ENCODE assay signal across 8 cellular contexts in the genomic region with DNA sequence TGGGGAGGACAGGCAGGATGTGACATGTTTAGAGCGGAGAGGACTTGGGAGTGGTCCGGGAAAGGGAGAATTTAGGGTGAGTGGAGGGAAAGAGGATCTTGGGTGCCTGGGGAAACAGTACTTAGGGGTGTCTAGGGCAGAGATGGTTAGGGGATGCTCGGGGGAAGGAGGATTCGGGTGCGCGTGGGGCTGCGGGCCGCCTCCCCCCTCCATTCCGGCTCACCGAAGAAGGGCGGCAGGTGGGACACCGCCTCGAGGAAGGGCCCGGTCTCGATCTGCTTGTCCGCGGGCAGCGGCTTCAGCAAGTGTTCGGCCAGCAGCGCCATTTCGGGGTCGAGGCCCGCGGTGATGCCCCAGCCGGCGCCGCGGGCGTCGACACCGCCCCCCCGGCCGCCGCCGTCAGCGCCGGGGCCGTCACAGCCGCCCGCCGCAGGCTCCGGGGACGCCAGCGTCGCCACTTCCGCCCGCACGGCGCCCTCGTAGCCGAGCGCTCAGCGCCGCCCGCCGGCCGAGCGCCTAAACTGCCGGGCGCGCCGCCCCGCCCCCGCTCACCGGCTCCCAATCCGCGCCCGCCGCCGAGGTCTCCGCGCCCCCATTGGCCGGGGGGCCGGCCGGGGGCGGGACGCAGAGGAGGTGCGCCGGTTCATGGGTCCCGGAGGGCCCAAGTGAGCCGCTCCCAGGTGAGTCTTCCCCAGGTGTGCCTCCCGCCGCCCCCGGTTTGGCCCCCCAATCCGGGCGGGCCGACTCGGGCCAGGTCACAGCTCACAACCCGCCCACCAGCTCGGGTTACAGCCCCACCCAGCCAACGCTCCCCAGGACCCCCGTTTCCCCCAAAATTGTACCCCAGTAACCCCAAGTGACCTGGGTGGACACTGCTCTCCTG. TPM values are rescaled to one million over a fixed set of nuclear protein-coding genes. Genes with fewer than 3 reads are reported as not detected.
DNase-seq lines count a peak whose midpoint lies in the region; ATAC-seq and TF ChIP-seq lines count a peak whose summit lies in the region.

A gene with protein sequence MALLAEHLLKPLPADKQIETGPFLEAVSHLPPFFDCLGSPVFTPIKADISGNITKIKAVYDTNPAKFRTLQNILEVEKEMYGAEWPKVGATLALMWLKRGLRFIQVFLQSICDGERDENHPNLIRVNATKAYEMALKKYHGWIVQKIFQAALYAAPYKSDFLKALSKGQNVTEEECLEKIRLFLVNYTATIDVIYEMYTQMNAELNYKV (minus strand): TSS at position 493 of the 883 bp plus-strand sequence. CDS start 167 bp downstream, at position 326.

- H3K4me3 ChIP-seq in GM23338 (peak within 1 kb of the TSS; percentile 95), LNCaP clone FGC (ENCODE audit: low read depth, low read length) (peak within 1 kb of the TSS; percentile 67), SJCRH30 (peak within 1 kb of the TSS; percentile 96), neuronal stem cell (ENCODE audit: low read length in 2 of 2) (peak within 1 kb of the TSS; percentile 86 to 92)

- peaks cover 8% of the 10 kb centered on the region for H3K27me3 Mint-ChIP-seq in GM23338 (ENCODE audit: insufficient read depth, low read depth, poor library complexity)

- DNase-seq in ELF-1 (ENCODE audit: low read depth, low spot score), result peak; percentile 85
- peak; percentile 95 for DNase-seq in GM23338 (ENCODE audit: low spot score)
- DNase-seq in LNCaP clone FGC (ENCODE audit: low read depth), result no peak
- peak; percentile 67 to 86 for DNase-seq in SJCRH30
- DNase-seq in activated gamma-delta T cell treated with anti-CD3 and anti-CD28 coated beads, Interleukin-2, amount 50 U/mL, for 16 hours (ENCODE audit: low read depth), result peak; percentile 81
- DNase-seq in foreskin melanocyte, result peak; percentile 59
- peak; percentile 83 for DNase-seq in neuronal stem cell (ENCODE audit: low spot score)

- H3K27me3 ChIP-seq in GM23338 (ENCODE audit: insufficient read depth), result no peaks in the 10 kb centered on the region
- no peaks in the 10 kb centered on the region for H3K27me3 ChIP-seq in SJCRH30
- peaks cover 0 to 10% (median 10%) of the 10 kb centered on the region in 3 experiments for H3K27me3 ChIP-seq in neuronal stem cell (ENCODE audit: control insufficient read depth in 3 of 3, insufficient read depth in 3 of 3, low read depth in 1 of 3, low read length in 3 of 3)

- peaks cover 44% of the 10 kb centered on the region for H3K4me1 Mint-ChIP-seq in GM23338

- H2BK5ac ChIP-seq in neuronal stem cell (ENCODE audit: low read length), result no peak within 1 kb of the TSS

- H3K23ac ChIP-seq in neuronal stem cell (ENCODE audit: low read depth, low read length, poor library complexity), result peak within 1 kb of the TSS; percentile 25

- H4K8ac ChIP-seq in neuronal stem cell (ENCODE audit: low read depth, low read length), result no peak within 1 kb of the TSS

- H3K79me1 ChIP-seq in neuronal stem cell (ENCODE audit: low read depth, low read length), result peaks cover 5% of the 10 kb centered on the region

- peak within 1 kb of the TSS; percentile 90 for H3K14ac ChIP-seq in neuronal stem cell (ENCODE audit: low read length)

- no peak within 1 kb of the TSS for H3K4ac ChIP-seq in neuronal stem cell (ENCODE audit: low read length)

- H3K9me3 Mint-ChIP-seq in GM23338, result no peaks in the 10 kb centered on the region

- H3K4me2 ChIP-seq in GM23338, result peak within 1 kb of the TSS; percentile 100
- H3K4me2 ChIP-seq in neuronal stem cell (ENCODE audit: insufficient read depth, low read length, poor library complexity, severe bottlenecking), result peak within 1 kb of the TSS; percentile 83

- H3K9ac ChIP-seq in neuronal stem cell (ENCODE audit: low read depth, low read length, poor library complexity), result peak within 1 kb of the TSS; percentile 97

- H2AFZ ChIP-seq in GM23338 (peak within 1 kb of the TSS; percentile 63; the same call in 1 of the 2 replicates), neuronal stem cell (ENCODE audit: low read length) (peak within 1 kb of the TSS; percentile 99)

- H3K9me2 ChIP-seq in GM23338 (ENCODE audit: insufficient read depth), result no peaks in the 10 kb centered on the region

- no peak within 1 kb of the TSS for H2BK15ac ChIP-seq in neuronal stem cell (ENCODE audit: low read length)

- H3K4me1 ChIP-seq in GM23338 (ENCODE audit: insufficient read depth) (peaks cover 39% of the 10 kb centered on the region), SJCRH30 (peaks cover 6% of the 10 kb centered on the region; the same call in 1 of the 2 replicates), neuronal stem cell (ENCODE audit: control insufficient read depth in 2 of 2, insufficient read depth in 1 of 2, low read depth in 1 of 2, low read length in 2 of 2) (peaks cover 10 to 14% of the 10 kb centered on the region in 2 donors)

- H2BK12ac ChIP-seq in neuronal stem cell (ENCODE audit: low read length), result no peak within 1 kb of the TSS

- peak in 1 of 2 experiments; percentile 65; a peak in 2 of 4 replicates for TF ChIP-seq CTCF in GM23338 (conservative IDR thresholded peaks at IDR 0.05; ENCODE audit: low read depth in 2 of 2)
- TF ChIP-seq CTCF in LNCaP clone FGC (IDR thresholded peaks at IDR 0.05; ENCODE audit: control insufficient read depth, extremely low read depth, insufficient read depth), result peak; percentile 91
- no peak for TF ChIP-seq CTCF in subcutaneous adipose tissue (IDR thresholded peaks at IDR 0.05; ENCODE audit: low read depth)

- H3K27ac ChIP-seq in GM23338 (ENCODE audit: low read depth) (peak within 1 kb of the TSS; percentile 96), SJCRH30 (peak within 1 kb of the TSS; percentile 34; the same call in 1 of the 2 replicates), neuronal stem cell (replicated peaks; ENCODE audit: low read length) (no peak within 1 kb of the TSS)

- H2BK120ac ChIP-seq in neuronal stem cell (ENCODE audit: low read depth, low read length), result no peak within 1 kb of the TSS

- no CpG with 5 or more reads among the region's 92 CpGs for WGBS in neuronal stem cell (ENCODE audit: extremely low coverage in 2 of 2, insufficient read length in 2 of 2, insufficient replicate concordance in 1 of 2), 2 donors

- H3K36me3 Mint-ChIP-seq in GM23338 (ENCODE audit: low read depth), result no peaks in the 10 kb centered on the region; the same call in 2 of the 3 replicates

- H3K79me2 ChIP-seq in GM23338 (replicated peaks; ENCODE audit: insufficient read depth), result peaks cover 47% of the 10 kb centered on the region

- H4K20me1 ChIP-seq in GM23338 (replicated peaks; ENCODE audit: insufficient read depth), result peaks cover 21% of the 10 kb centered on the region

- H2AK5ac ChIP-seq in neuronal stem cell (ENCODE audit: low read depth, low read length), result no peak within 1 kb of the TSS

- peak within 1 kb of the TSS; percentile 89 for H3K4me3 Mint-ChIP-seq in GM23338

- H4K91ac ChIP-seq in neuronal stem cell (ENCODE audit: low read depth, low read length, poor library complexity), result no peak within 1 kb of the TSS

- ATAC-seq in GM23338, result peak; percentile 95

- peak within 1 kb of the TSS; percentile 96 for H3K18ac ChIP-seq in neuronal stem cell (ENCODE audit: low read length)

- no peaks in the 10 kb centered on the region for H3K9me3 ChIP-seq in SJCRH30 (replicated peaks)
- H3K9me3 ChIP-seq in neuronal stem cell (replicated peaks in 1 of 2; ENCODE audit: control insufficient read depth in 2 of 2, insufficient read depth in 1 of 2, low read depth in 1 of 2, low read length in 2 of 2), result no peaks in the 10 kb centered on the region

- peaks cover 3% of the 10 kb centered on the region; the same call in 1 of the 2 replicates for H3F3A ChIP-seq in GM23338 (replicated peaks; ENCODE audit: low read depth)

- H3K36me3 ChIP-seq in GM23338 (ENCODE audit: insufficient read depth) (no peaks in the 10 kb centered on the region), SJCRH30 (no peaks in the 10 kb centered on the region), neuronal stem cell (replicated peaks in 1 of 2; ENCODE audit: control insufficient read depth in 2 of 2, insufficient read depth in 2 of 2, low read length in 2 of 2) (no peaks in the 10 kb centered on the region)

- peak within 1 kb of the TSS; percentile 91 for H3K27ac Mint-ChIP-seq in GM23338

TF ChIP-seq in GM23338, 12 proteins besides CTCF, POLR2A, EP300 and RAD21:
- TF ChIP-seq CREB1 (CRISPR knock-in tag; IDR thresholded peaks at IDR 0.05; ENCODE audit: low read depth), result peak; percentile 22; the same call in 1 of the 2 replicates
- TF ChIP-seq NANOG (IDR thresholded peaks at IDR 0.05; ENCODE audit: borderline replicate concordance), result no peak
- no peak for TF ChIP-seq ZNF114 (CRISPR knock-in tag; IDR thresholded peaks at IDR 0.05)
- 0 out of 2 replicates have a peak, but pooled peaks have one; percentile 40 for TF ChIP-seq POLR2AphosphoS5 (IDR thresholded peaks at IDR 0.05; ENCODE audit: low read depth)
TF ChIP-seq in GM23338: peak in this region for 2.

RNA-seq across cellular contexts. Expression of the gene that starts here (rescaled TPM):
- 24.4 and 30.2 TPM in 2 replicates for total RNA-seq in GM23338 (2014; rRNA removed; shearing (Covaris generic))
- 26.5 and 28.0 TPM in 2 replicates for polyA plus RNA-seq in GM23338 (2016; fragmentation: Nextera tagmentation; extraction: Ambion mirVana)
- 37.4 and 39.9 TPM in 2 replicates for total RNA-seq in SJCRH30 (2014; rRNA removed; shearing (Covaris generic))
- 23.7 TPM for polyA plus RNA-seq in neuronal stem cell (2013, experiment 1 of 2)
- 24.7 TPM for polyA plus RNA-seq in neuronal stem cell (2013, experiment 2 of 2)
- total RNA-seq in subcutaneous adipose tissue, result 10 to 100 TPM; 22.2 to 35.9 (median 32.6) TPM
